In genomic region chr2:40158781-40159180, GRCh38 we compare ENCODE assay signal across 32 cellular contexts.
"Had no signal": no experiment of that assay in that cellular context is flagged by ENCODE, and none has a peak within 500 bp of the region (broad histone marks: within the 10 kb centered on the region; RNA-seq: fewer than 3 reads in every experiment).

No MANE protein-coding gene starts in this region.

- H3K4me1 ChIP-seq: adrenal gland, body of pancreas, colonic mucosa had no signal

- H3K27me3 ChIP-seq: adrenal gland, body of pancreas, colonic mucosa, dorsolateral prefrontal cortex had no signal

- H3K9me3 ChIP-seq: adrenal gland, body of pancreas, colonic mucosa had no signal

- H3K27me3 Mint-ChIP-seq: activated B cell treated with CpG ODN at 0.5 μM for 24 hours; activated CD8-positive, alpha-beta T cell treated with anti-CD3 and anti-CD28 coated beads for 36 hours; activated naive CD4-positive, alpha-beta T cell treated with anti-CD3 and anti-CD28 coated beads, Interleukin-2, amount 50 U/mL, for 24 hours; activated naive CD8-positive, alpha-beta T cell treated with anti-CD3 and anti-CD28 coated beads for 36 hours; activated naive CD8-positive, alpha-beta T cell treated with anti-CD3 and anti-CD28 coated beads, Interleukin-2, amount 50 U/mL, for 24 hours; dendritic cell treated with granulocyte-macrophage colony-stimulating factor and Interleukin-4, amounts not matched to agents 40 ng/mL and 50 ng/mL, for 4 days had no signal

- H3K4me1 Mint-ChIP-seq: activated B cell treated with CpG ODN at 0.5 μM for 24 hours; activated naive CD4-positive, alpha-beta T cell treated with anti-CD3 and anti-CD28 coated beads, Interleukin-2, amount 50 U/mL, for 24 hours; activated naive CD8-positive, alpha-beta T cell treated with anti-CD3 and anti-CD28 coated beads for 36 hours; activated naive CD8-positive, alpha-beta T cell treated with anti-CD3 and anti-CD28 coated beads, Interleukin-2, amount 50 U/mL, for 24 hours; endodermal cell; T-helper 17 cell had no signal

- H3K27ac ChIP-seq: adrenal gland, body of pancreas, colonic mucosa, WERI-Rb-1 had no signal

- H3K36me3 ChIP-seq: adrenal gland, colonic mucosa, WERI-Rb-1 had no signal

- H3K36me3 Mint-ChIP-seq: activated naive CD4-positive, alpha-beta T cell treated with anti-CD3 and anti-CD28 coated beads, Interleukin-2, amount 50 U/mL, for 24 hours; activated naive CD8-positive, alpha-beta T cell treated with anti-CD3 and anti-CD28 coated beads for 36 hours had no signal

- DNase-seq: activated B cell treated with CpG ODN at 0.5 μM for 24 hours; activated CD4-positive, alpha-beta T cell treated with anti-CD3 and anti-CD28 coated beads for 48 hours; activated CD4-positive, alpha-beta T cell treated with anti-CD3 and anti-CD28 coated beads, Interleukin-2, amount 50 U/mL, for 1 hour; activated CD4-positive, alpha-beta T cell treated with anti-CD3 and anti-CD28 coated beads, Interleukin-2, amount 50 U/mL, for 48 hours; activated CD8-positive, alpha-beta memory T cell treated with anti-CD3 and anti-CD28 coated beads for 24 hours; activated CD8-positive, alpha-beta T cell treated with anti-CD3 and anti-CD28 coated beads for 36 hours; activated effector memory CD4-positive, alpha-beta T cell treated with anti-CD3 and anti-CD28 coated beads, Interleukin-2, amount 50 U/mL, for 16 hours; activated naive CD4-positive, alpha-beta T cell treated with anti-CD3 and anti-CD28 coated beads for 36 hours; activated naive CD8-positive, alpha-beta T cell treated with anti-CD3 and anti-CD28 coated beads for 36 hours; activated naive CD8-positive, alpha-beta T cell treated with anti-CD3 and anti-CD28 coated beads, Interleukin-2, amount 50 U/mL, for 24 hours; activated T-cell treated with anti-CD3 and anti-CD28 coated beads, Interleukin-2, amount 50 U/mL, for 4 hours; adrenal gland; amygdala; aorta; body of pancreas; caudate nucleus; colonic mucosa; dorsolateral prefrontal cortex; effector memory CD4-positive, alpha-beta T cell; endodermal cell; foreskin melanocyte; head of caudate nucleus; T-helper 1 cell; T-helper 17 cell; T1000; WERI-Rb-1 had no signal

- H3K9me3 Mint-ChIP-seq: activated B cell treated with CpG ODN at 0.5 μM for 24 hours; activated CD8-positive, alpha-beta T cell treated with anti-CD3 and anti-CD28 coated beads for 36 hours; activated naive CD4-positive, alpha-beta T cell treated with anti-CD3 and anti-CD28 coated beads for 36 hours; activated naive CD8-positive, alpha-beta T cell treated with anti-CD3 and anti-CD28 coated beads for 36 hours; activated naive CD8-positive, alpha-beta T cell treated with anti-CD3 and anti-CD28 coated beads, Interleukin-2, amount 50 U/mL, for 24 hours; activated T-cell treated with anti-CD3 and anti-CD28 coated beads, Interleukin-2, amount 50 U/mL, for 4 hours; activated T-helper 2 cell treated with anti-CD3 and anti-CD28 coated beads, Interferon-gamma antibody, Interleukin-2, Interleukin-4, amounts not matched to agents 10 μg/mL and 5 μg/mL and 100 μg/mL, durations not matched to agents 14 hours and 24 hours and 36 hours; dendritic cell treated with granulocyte-macrophage colony-stimulating factor and Interleukin-4, amounts not matched to agents 40 ng/mL and 50 ng/mL, for 4 days; endodermal cell; T-helper 2 cell treated with Interferon-gamma antibody and Interleukin-4, amounts not matched to agents 5 μg/mL and 100 μg/mL, for 36 hours had no signal

- ATAC-seq: activated CD4-positive, CD25-positive, alpha-beta regulatory T cell treated with anti-CD3 and anti-CD28 coated beads, Interleukin-2, amount 50 U/mL, for 24 hours; activated CD8-positive, alpha-beta T cell treated with anti-CD3 and anti-CD28 coated beads for 36 hours; activated naive CD8-positive, alpha-beta T cell treated with anti-CD3 and anti-CD28 coated beads, Interleukin-2, amount 50 U/mL, for 24 hours; activated T-cell treated with anti-CD3 and anti-CD28 coated beads, Interleukin-2, amount 50 U/mL, for 4 hours; body of pancreas; esophagus mucosa; T-helper 17 cell had no signal

- H3K4me3 Mint-ChIP-seq: activated B cell treated with CpG ODN at 0.5 μM for 24 hours; activated CD8-positive, alpha-beta T cell treated with anti-CD3 and anti-CD28 coated beads for 36 hours; activated naive CD4-positive, alpha-beta T cell treated with anti-CD3 and anti-CD28 coated beads for 36 hours; activated naive CD4-positive, alpha-beta T cell treated with anti-CD3 and anti-CD28 coated beads, Interleukin-2, amount 50 U/mL, for 24 hours; activated naive CD8-positive, alpha-beta T cell treated with anti-CD3 and anti-CD28 coated beads for 36 hours; activated naive CD8-positive, alpha-beta T cell treated with anti-CD3 and anti-CD28 coated beads, Interleukin-2, amount 50 U/mL, for 24 hours; activated T-cell treated with anti-CD3 and anti-CD28 coated beads, Interleukin-2, amount 50 U/mL, for 4 hours; dendritic cell treated with granulocyte-macrophage colony-stimulating factor and Interleukin-4, amounts not matched to agents 40 ng/mL and 50 ng/mL, for 4 days; endodermal cell; T-helper 17 cell; T-helper 2 cell treated with Interferon-gamma antibody and Interleukin-4, amounts not matched to agents 5 μg/mL and 100 μg/mL, for 36 hours had no signal

- H3K27ac Mint-ChIP-seq: activated B cell treated with CpG ODN at 0.5 μM for 24 hours; activated CD8-positive, alpha-beta T cell treated with anti-CD3 and anti-CD28 coated beads for 36 hours; activated naive CD4-positive, alpha-beta T cell treated with anti-CD3 and anti-CD28 coated beads for 36 hours; activated naive CD4-positive, alpha-beta T cell treated with anti-CD3 and anti-CD28 coated beads, Interleukin-2, amount 50 U/mL, for 24 hours; activated naive CD8-positive, alpha-beta T cell treated with anti-CD3 and anti-CD28 coated beads for 36 hours; activated naive CD8-positive, alpha-beta T cell treated with anti-CD3 and anti-CD28 coated beads, Interleukin-2, amount 50 U/mL, for 24 hours; activated T-helper 2 cell treated with anti-CD3 and anti-CD28 coated beads, Interferon-gamma antibody, Interleukin-2, Interleukin-4, amounts not matched to agents 10 μg/mL and 5 μg/mL and 100 μg/mL, durations not matched to agents 14 hours and 24 hours and 36 hours; dendritic cell treated with granulocyte-macrophage colony-stimulating factor and Interleukin-4, amounts not matched to agents 40 ng/mL and 50 ng/mL, for 4 days; endodermal cell; T-helper 17 cell; T-helper 2 cell treated with Interferon-gamma antibody and Interleukin-4, amounts not matched to agents 5 μg/mL and 100 μg/mL, for 36 hours had no signal

- H3K4me3 ChIP-seq: adrenal gland, body of pancreas, colonic mucosa, dorsolateral prefrontal cortex had no signal
